Comparison of ENCODE assay signal across 7 cellular contexts in the genomic region with DNA sequence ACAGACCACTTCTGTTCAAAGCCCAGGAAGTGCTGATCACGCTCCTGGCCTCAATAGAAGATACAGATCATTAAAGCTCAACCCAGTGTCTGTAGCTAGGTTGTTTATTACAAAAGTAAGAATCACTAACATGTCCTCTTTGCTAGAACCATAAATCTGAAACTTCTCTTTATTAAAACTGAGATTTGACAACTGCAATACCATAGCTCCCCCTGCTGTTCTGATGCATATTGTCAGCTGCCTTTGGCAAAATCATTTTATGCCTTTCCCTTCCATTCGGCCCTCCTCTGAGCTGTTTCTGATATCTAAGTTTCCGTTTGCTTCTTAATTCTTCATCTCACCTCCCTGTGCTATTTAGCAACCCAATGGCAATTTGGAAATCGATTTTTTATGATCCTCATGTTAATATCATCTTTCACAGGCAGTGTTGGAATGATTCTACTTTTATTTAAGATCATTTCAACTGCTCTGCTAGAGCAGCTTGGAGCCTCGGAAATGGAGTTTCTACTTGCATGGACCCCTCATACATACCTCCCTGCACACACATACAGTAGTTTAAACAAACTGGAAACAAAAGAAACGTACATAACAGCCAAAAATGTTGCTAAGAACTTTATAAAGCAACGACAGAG.
A peak's percentile ranks its signal among the peaks of the same experiment; 100 is the strongest.
DNase-seq lines count a peak whose midpoint lies in the region; ATAC-seq and TF ChIP-seq lines count a peak whose summit lies in the region.

No MANE protein-coding gene starts in this region.

- H3K4me2 ChIP-seq in DND-41 (ENCODE audit: insufficient read depth, low read length) (no peak overlapping the region), OCI-LY3 (ENCODE audit: low read length) (no peak overlapping the region)

- H4K20me1 ChIP-seq in DND-41 (ENCODE audit: insufficient read depth, low read length): no peaks in the 10 kb centered on the region
- H4K20me1 ChIP-seq in OCI-LY3 (ENCODE audit: insufficient read depth, low read length): no peaks in the 10 kb centered on the region

- no peaks in the 10 kb centered on the region for H3K27me3 ChIP-seq in DND-41 (ENCODE audit: insufficient read depth, low read length, poor library complexity)
- H3K27me3 ChIP-seq in OCI-LY3 (ENCODE audit: low read depth, low read length): 0 out of 2 replicates have a peak, but pooled peaks cover 5% of the 10 kb centered on the region
- no peaks in the 10 kb centered on the region for H3K27me3 ChIP-seq in MG63

- no peak overlapping the region for H3K27ac Mint-ChIP-seq in mesothelial cell of epicardium

- no peaks in the 10 kb centered on the region for H3K36me3 Mint-ChIP-seq in mesothelial cell of epicardium

- H3K9me3 ChIP-seq in DND-41 (ENCODE audit: insufficient read depth, low read length, severe bottlenecking): no peaks in the 10 kb centered on the region
- H3K9me3 ChIP-seq in OCI-LY3 (ENCODE audit: insufficient read depth, low read length): no peaks in the 10 kb centered on the region
- no peaks in the 10 kb centered on the region for H3K9me3 ChIP-seq in MG63

- DNase-seq in DND-41 (peak; percentile 31), coronary artery (ENCODE audit: low spot score) (no peak), mesothelial cell of epicardium (ENCODE audit: low spot score in 2 of 2, unreplicated experiment in 2 of 2) (peak in 1 of 2 experiments; percentile 48), MG63 (no peak)

- ATAC-seq in DND-41 (ENCODE audit: insufficient read depth, low read depth): peak; percentile 56; the same call in 1 of the 3 replicates
- ATAC-seq in GM19351 (IDR thresholded peaks at IDR 0.05; ENCODE audit: unreplicated experiment): peak; percentile 81
- ATAC-seq in HG03469 (IDR thresholded peaks at IDR 0.05; ENCODE audit: unreplicated experiment): peak; percentile 73

- H3K4me3 Mint-ChIP-seq in mesothelial cell of epicardium: no peak overlapping the region

- H3K4me1 ChIP-seq in DND-41 (ENCODE audit: insufficient read depth, low read length) (no peaks in the 10 kb centered on the region), OCI-LY3 (ENCODE audit: low read length) (no peaks in the 10 kb centered on the region)

- no peak overlapping the region for H3K9ac ChIP-seq in DND-41 (ENCODE audit: low read depth, low read length)
- no peak overlapping the region for H3K9ac ChIP-seq in OCI-LY3 (ENCODE audit: low read length)

- no peak overlapping the region for H3K27ac ChIP-seq in DND-41 (ENCODE audit: low read length)
- H3K27ac ChIP-seq in OCI-LY3 (ENCODE audit: low read length): no peak overlapping the region
- H3K27ac ChIP-seq in coronary artery: no peak overlapping the region

- peak; percentile 84 for TF ChIP-seq CTCF in DND-41 (IDR thresholded peaks at IDR 0.05; ENCODE audit: borderline replicate concordance, extremely low read depth, low read length, poor library complexity, severe bottlenecking)
- peak; percentile 81 for TF ChIP-seq CTCF in OCI-LY3 (IDR thresholded peaks at IDR 0.05; ENCODE audit: low read depth, low read length)
- peak; percentile 44 for TF ChIP-seq CTCF in coronary artery (IDR thresholded peaks at IDR 0.05)
- peak; percentile 79 for TF ChIP-seq CTCF in mesothelial cell of epicardium (IDR thresholded peaks at IDR 0.05; ENCODE audit: unreplicated experiment)

- peaks cover 5% of the 10 kb centered on the region for H3K9me3 Mint-ChIP-seq in mesothelial cell of epicardium

- peaks cover 10% of the 10 kb centered on the region for H3K4me1 Mint-ChIP-seq in mesothelial cell of epicardium

- no peaks in the 10 kb centered on the region for H3K36me3 ChIP-seq in DND-41 (ENCODE audit: insufficient read depth, low read length)
- H3K36me3 ChIP-seq in OCI-LY3 (replicated peaks; ENCODE audit: low read depth, low read length): no peaks in the 10 kb centered on the region
- H3K36me3 ChIP-seq in MG63: peaks cover 13% of the 10 kb centered on the region

- no peak overlapping the region for H3K4me3 ChIP-seq in DND-41 (ENCODE audit: low read depth in 1 of 2, low read length in 2 of 2)
- H3K4me3 ChIP-seq in OCI-LY3 (ENCODE audit: low read length): no peak overlapping the region
- H3K4me3 ChIP-seq in coronary artery: no peak overlapping the region
- H3K4me3 ChIP-seq in MG63: no peak overlapping the region

- H3K27me3 Mint-ChIP-seq in mesothelial cell of epicardium (ENCODE audit: low read depth): no peaks in the 10 kb centered on the region

- H2AFZ ChIP-seq in DND-41 (ENCODE audit: low read depth, low read length) (no peak overlapping the region), OCI-LY3 (ENCODE audit: low read depth, low read length) (no peak overlapping the region)

- no peaks in the 10 kb centered on the region for H3K79me2 ChIP-seq in DND-41 (ENCODE audit: insufficient read depth, low read length)
- no peaks in the 10 kb centered on the region for H3K79me2 ChIP-seq in OCI-LY3 (ENCODE audit: low read length)
